In the genomic region with DNA sequence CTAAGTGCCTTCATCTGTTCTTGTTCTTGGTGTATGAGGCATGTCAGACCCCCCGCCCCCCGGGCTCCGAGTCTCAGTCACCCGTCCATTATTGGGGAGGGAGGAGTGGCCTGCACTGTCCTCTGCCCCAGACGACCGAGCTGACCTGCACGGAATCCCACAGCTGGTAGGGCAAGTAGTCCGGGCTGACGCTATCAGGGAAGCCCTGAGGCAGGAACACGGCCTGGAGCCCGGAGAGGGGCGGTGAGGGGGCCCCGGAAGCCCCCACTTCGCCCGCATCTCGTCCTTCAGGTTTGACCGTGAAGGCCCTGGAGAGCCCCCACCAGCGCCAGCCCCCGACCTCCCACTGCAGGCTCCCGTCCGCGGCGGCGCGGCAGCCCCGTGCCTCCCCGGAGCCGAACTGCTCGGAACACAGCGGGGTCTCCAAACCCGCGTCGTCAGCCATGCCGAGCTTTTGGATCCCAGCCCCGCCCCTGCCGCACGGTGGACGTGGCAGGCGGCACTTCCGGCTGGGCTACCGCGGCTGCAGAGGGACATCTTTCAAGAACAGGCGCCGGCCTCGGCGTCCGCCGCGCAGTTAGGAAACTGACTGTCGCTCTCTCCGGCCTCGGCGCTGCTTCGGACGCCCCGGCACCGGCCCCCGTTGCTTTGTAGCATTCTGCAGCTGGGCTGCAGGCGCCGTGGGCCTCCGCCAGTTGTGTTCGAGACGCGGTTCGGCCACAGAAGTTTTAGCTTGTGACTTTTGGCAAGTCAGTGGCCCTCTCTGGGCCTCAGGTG, we compare ENCODE assay signal across 8 cellular contexts. TPM values are rescaled to one million over a fixed set of nuclear protein-coding genes. Genes with fewer than 3 reads are reported as not detected.
DNase-seq lines count a peak whose midpoint lies in the region; ATAC-seq and TF ChIP-seq lines count a peak whose summit lies in the region.

Gene RUSF1 (minus strand): TSS at position 463 of the 777 bp plus-strand sequence. CDS start 18 bp downstream, at position 445.

- no peaks in the 10 kb centered on the region for H3K9me3 ChIP-seq in colonic mucosa

- peak within 1 kb of the TSS; percentile 89 to 93 for H3K9ac ChIP-seq in colonic mucosa (ENCODE audit: low read depth in 2 of 2, low read length in 2 of 2)

- no peaks in the 10 kb centered on the region for H3K27me3 ChIP-seq in colonic mucosa

- no peak for TF ChIP-seq CTCF in colonic mucosa (IDR thresholded peaks at IDR 0.05)

- intact Hi-C loops in colonic mucosa (cut with DNase I): loop anchor here (10.0 kb wide), 1 partner anchor 207 kb away; a partner anchor contains a TSS

- DNase-seq in AML-193 (lab: John Stamatoyannopoulos, UW) (peak; percentile 76 to 82), NCI-H446 treated with DMSO at 0.1 percent for 48 hours (lab: John Stamatoyannopoulos, UW) (peak; percentile 61), colonic mucosa (peak; percentile 93), left kidney (ENCODE audit: low read depth, low spot score) (peak; percentile 97)
- DNase-seq in activated CD4-positive, alpha-beta T cell treated with anti-CD3 and anti-CD28 coated beads for 48 hours: peak; percentile 91
- DNase-seq in stimulated activated CD4-positive, alpha-beta T cell treated with anti-CD3 and anti-CD28 coated beads, Interleukin-1b, Interleukin-23, amount 100 ng/mL, for 48 hours: peak; percentile 86

- no peaks in the 10 kb centered on the region for H3K36me3 ChIP-seq in colonic mucosa

- H3K27ac ChIP-seq in colonic mucosa: peak within 1 kb of the TSS; percentile 89

- H3K4me1 ChIP-seq in colonic mucosa: peaks cover 7% of the 10 kb centered on the region

- H3K4me3 ChIP-seq in colonic mucosa: peak within 1 kb of the TSS; percentile 96

- ATAC-seq in GM19025 (IDR thresholded peaks at IDR 0.05; ENCODE audit: low read depth, unreplicated experiment): peak; percentile 86
- ATAC-seq in HG03280 (IDR thresholded peaks at IDR 0.05; ENCODE audit: unreplicated experiment): peak; percentile 90

RNA-seq across cellular contexts. Expression of gene RUSF1, which starts in this region (rescaled TPM):
- 10 to 100 TPM; 53.3 to 78.1 TPM for total RNA-seq in colonic mucosa

Comparison
In these comparisons a context has a peak if more than half of its experiments do, and no peak if none do; other contexts are left out.
1. Peak in every context shown above with its lines: DNase-seq, ATAC-seq, H3K4me3 ChIP-seq and H3K27ac ChIP-seq.